Comparison of ENCODE assay signal across 1 cellular context in genomic region chr17:58694302-58694701, GRCh38.
TF ChIP-seq lines count a peak whose summit lies in the region.

No MANE protein-coding gene starts in this region.

TF ChIP-seq in HEK293, 187 proteins besides CTCF, POLR2A, EP300 and RAD21 (continued from another document):
- TF ChIP-seq, protein P1, sequence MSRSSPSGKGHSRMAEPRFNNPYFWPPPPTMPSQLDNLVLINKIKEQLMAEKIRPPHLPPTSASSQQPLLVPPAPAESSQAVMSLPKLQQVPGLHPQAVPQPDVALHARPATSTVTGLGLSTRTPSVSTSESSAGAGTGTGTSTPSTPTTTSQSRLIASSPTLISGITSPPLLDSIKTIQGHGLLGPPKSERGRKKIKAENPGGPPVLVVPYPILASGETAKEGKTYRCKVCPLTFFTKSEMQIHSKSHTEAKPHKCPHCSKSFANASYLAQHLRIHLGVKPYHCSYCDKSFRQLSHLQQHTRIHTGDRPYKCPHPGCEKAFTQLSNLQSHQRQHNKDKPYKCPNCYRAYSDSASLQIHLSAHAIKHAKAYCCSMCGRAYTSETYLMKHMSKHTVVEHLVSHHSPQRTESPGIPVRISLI (tag by site-specific recombination; IDR thresholded peaks at IDR 0.05), result peak; percentile 57; the same call in 1 of the 2 replicates
- peak; percentile 48; the same call in 1 of the 2 replicates for TF ChIP-seq ZNF600 (tag by site-specific recombination; IDR thresholded peaks at IDR 0.05)
- no peak for TF ChIP-seq ZBTB11 (tag by site-specific recombination; conservative IDR thresholded peaks at IDR 0.05; ENCODE audit: low read depth)
- TF ChIP-seq, protein P2, sequence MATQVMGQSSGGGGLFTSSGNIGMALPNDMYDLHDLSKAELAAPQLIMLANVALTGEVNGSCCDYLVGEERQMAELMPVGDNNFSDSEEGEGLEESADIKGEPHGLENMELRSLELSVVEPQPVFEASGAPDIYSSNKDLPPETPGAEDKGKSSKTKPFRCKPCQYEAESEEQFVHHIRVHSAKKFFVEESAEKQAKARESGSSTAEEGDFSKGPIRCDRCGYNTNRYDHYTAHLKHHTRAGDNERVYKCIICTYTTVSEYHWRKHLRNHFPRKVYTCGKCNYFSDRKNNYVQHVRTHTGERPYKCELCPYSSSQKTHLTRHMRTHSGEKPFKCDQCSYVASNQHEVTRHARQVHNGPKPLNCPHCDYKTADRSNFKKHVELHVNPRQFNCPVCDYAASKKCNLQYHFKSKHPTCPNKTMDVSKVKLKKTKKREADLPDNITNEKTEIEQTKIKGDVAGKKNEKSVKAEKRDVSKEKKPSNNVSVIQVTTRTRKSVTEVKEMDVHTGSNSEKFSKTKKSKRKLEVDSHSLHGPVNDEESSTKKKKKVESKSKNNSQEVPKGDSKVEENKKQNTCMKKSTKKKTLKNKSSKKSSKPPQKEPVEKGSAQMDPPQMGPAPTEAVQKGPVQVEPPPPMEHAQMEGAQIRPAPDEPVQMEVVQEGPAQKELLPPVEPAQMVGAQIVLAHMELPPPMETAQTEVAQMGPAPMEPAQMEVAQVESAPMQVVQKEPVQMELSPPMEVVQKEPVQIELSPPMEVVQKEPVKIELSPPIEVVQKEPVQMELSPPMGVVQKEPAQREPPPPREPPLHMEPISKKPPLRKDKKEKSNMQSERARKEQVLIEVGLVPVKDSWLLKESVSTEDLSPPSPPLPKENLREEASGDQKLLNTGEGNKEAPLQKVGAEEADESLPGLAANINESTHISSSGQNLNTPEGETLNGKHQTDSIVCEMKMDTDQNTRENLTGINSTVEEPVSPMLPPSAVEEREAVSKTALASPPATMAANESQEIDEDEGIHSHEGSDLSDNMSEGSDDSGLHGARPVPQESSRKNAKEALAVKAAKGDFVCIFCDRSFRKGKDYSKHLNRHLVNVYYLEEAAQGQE (tag by site-specific recombination; IDR thresholded peaks at IDR 0.05), result 0 out of 2 replicates have a peak, but pooled peaks have one; percentile 4
